8 cellular contexts compared by ENCODE assay signal in genomic region chr6:166351715-166352285, GRCh38. TPM values are rescaled to one million over a fixed set of nuclear protein-coding genes. Genes with fewer than 3 reads are reported as not detected.
A peak's percentile ranks its signal among the peaks of the same experiment; 100 is the strongest.
DNase-seq lines count a peak whose midpoint lies in the region; ATAC-seq and TF ChIP-seq lines count a peak whose summit lies in the region.
"Had no signal": no experiment of that assay in that cellular context is flagged by ENCODE, and none has a peak within 500 bp of the region (broad histone marks: within the 10 kb centered on the region; RNA-seq: fewer than 3 reads in every experiment).

No MANE protein-coding gene starts in this region.

- H3K27ac ChIP-seq in psoas muscle: no peak overlapping the region
- H3K27ac ChIP-seq: SK-N-MC had no signal

- H3K4me1 ChIP-seq in psoas muscle: no peaks in the 10 kb centered on the region

- no peaks in the 10 kb centered on the region for H3K27me3 ChIP-seq in psoas muscle (ENCODE audit: insufficient read depth in 3 of 3, low read length in 2 of 3)

- 9 to 19% (median 14%) methylated on average over 4 of the region's 4 CpGs for WGBS in psoas muscle, 3 donors

- H3K36me3 ChIP-seq in psoas muscle (ENCODE audit: insufficient read depth in 1 of 2, low read depth in 1 of 2): no peaks in the 10 kb centered on the region

- peak; percentile 98 for ATAC-seq in GM19025 (IDR thresholded peaks at IDR 0.05; ENCODE audit: low read depth, unreplicated experiment)
- peak; percentile 98 for ATAC-seq in HG02798 (IDR thresholded peaks at IDR 0.05; ENCODE audit: poor library complexity, unreplicated experiment)
- ATAC-seq in psoas muscle: peak in 3 of 4 donors; percentile 27 to 61 (median 42)

- TF ChIP-seq CTCF in psoas muscle (IDR thresholded peaks at IDR 0.05): no peak

- DNase-seq in NCI-H1417 treated with DMSO at 0.1 percent for 48 hours (lab: John Stamatoyannopoulos, UW): peak; percentile 97
- DNase-seq in dermis blood vessel endothelial cell: peak; percentile 41
- no peak for DNase-seq in psoas muscle
- no peak for DNase-seq in glomerular visceral epithelial cell (ENCODE audit: extremely low spot score)
- DNase-seq in activated CD4-positive, alpha-beta T cell treated with anti-CD3 and anti-CD28 coated beads, Interleukin-2, amount 50 U/mL, for 48 hours: no peak

- intact Hi-C loops in psoas muscle (cut with DNase I): no loop called here

- peak overlapping the region; percentile 43 for H3K4me3 ChIP-seq in psoas muscle
- H3K4me3 ChIP-seq: SK-N-MC had no signal

- H3K9me3 ChIP-seq in psoas muscle: no peaks in the 10 kb centered on the region

RNA-seq across cellular contexts. Expression of gene SFT2D1, which starts 9.5 kb away (rescaled TPM):
- 18.1 and 31.8 TPM in 2 replicates for total RNA-seq in dermis blood vessel endothelial cell
- 10 to 100 TPM; 11.6 to 16.4 (median 14.2) TPM for total RNA-seq in psoas muscle
- polyA plus RNA-seq in psoas muscle: 10 to 100 TPM; 17.6 to 54.9 (median 30.4) TPM

RNA-seq across cellular contexts. Expression of gene MPC1, which starts 30.9 kb away (rescaled TPM):
- 15.1 and 19.0 TPM in 2 replicates for total RNA-seq in dermis blood vessel endothelial cell
- total RNA-seq in psoas muscle: 100 to 1,000 TPM in 2 of 4 donors, 10 to 100 TPM in 2; 76.2 to 153 (median 108) TPM
- polyA plus RNA-seq in psoas muscle: 100 to 1,000 TPM; 128 to 193 (median 172) TPM

RNA-seq across cellular contexts. Expression of gene PRR18, which starts 43.6 kb away (rescaled TPM):
- not detected in 2 replicates for total RNA-seq in dermis blood vessel endothelial cell
- not detected for total RNA-seq in psoas muscle
- polyA plus RNA-seq in psoas muscle: under 1 TPM in 2 of 3 donors, not detected in 1; 0.03 to 0.08 TPM

Comparison
In these comparisons a context has a peak if more than half of its experiments do, and no peak if none do; other contexts are left out.
1. ATAC-seq: peak in every context shown above with its lines; median percentile 98 in GM19025; 98 in HG02798; 42 in psoas muscle.
2. DNase-seq: peak in NCI-H1417 treated with DMSO at 0.1 percent for 48 hours (single experiment) and dermis blood vessel endothelial cell (single experiment); none in psoas muscle (0 of 2), glomerular visceral epithelial cell (single experiment) and activated CD4-positive, alpha-beta T cell treated with anti-CD3 and anti-CD28 coated beads, Interleukin-2, amount 50 U/mL, for 48 hours (0 of 2).